In genomic region chr11:34145847-34146381, GRCh38 we compare ENCODE assay signal across 12 cellular contexts. TPM values are rescaled to one million over a fixed set of nuclear protein-coding genes. Genes with fewer than 3 reads are reported as not detected.
DNase-seq lines count a peak whose midpoint lies in the region; ATAC-seq and TF ChIP-seq lines count a peak whose summit lies in the region.
"Had no signal": no experiment of that assay in that cellular context is flagged by ENCODE, and none has a peak within 500 bp of the region (broad histone marks: within the 10 kb centered on the region; RNA-seq: fewer than 3 reads in every experiment).

No MANE protein-coding gene starts in this region.

- peaks cover 0 to 24% (median 5%) of the 10 kb centered on the region in 6 donors for H3K4me1 ChIP-seq in spleen
- H3K4me1 ChIP-seq: neural progenitor cell had no signal

- H3K4me1 Mint-ChIP-seq in activated T-helper 2 cell treated with anti-CD3 and anti-CD28 coated beads, Interferon-gamma antibody, Interleukin-2, Interleukin-4, amounts not matched to agents 10 μg/mL and 5 μg/mL and 100 μg/mL, durations not matched to agents 14 hours and 24 hours and 36 hours (ENCODE audit: low read depth): no peaks in the 10 kb centered on the region
- H3K4me1 Mint-ChIP-seq: WTC11 had no signal

- ATAC-seq in GM18517 (IDR thresholded peaks at IDR 0.05; ENCODE audit: unreplicated experiment) (peak; percentile 52), GM21529 (IDR thresholded peaks at IDR 0.05; ENCODE audit: unreplicated experiment) (peak; percentile 59), HG03442 (IDR thresholded peaks at IDR 0.05; ENCODE audit: unreplicated experiment) (peak; percentile 48)
- ATAC-seq: WTC11 had no signal

- no peak overlapping the region for H3K27ac Mint-ChIP-seq in activated T-helper 2 cell treated with anti-CD3 and anti-CD28 coated beads, Interferon-gamma antibody, Interleukin-2, Interleukin-4, amounts not matched to agents 10 μg/mL and 5 μg/mL and 100 μg/mL, durations not matched to agents 14 hours and 24 hours and 36 hours
- H3K27ac Mint-ChIP-seq: dendritic cell treated with granulocyte-macrophage colony-stimulating factor and Interleukin-4, amounts not matched to agents 40 ng/mL and 50 ng/mL, for 4 days; neural progenitor cell; WTC11 had no signal

- no peak overlapping the region for H3K4me3 ChIP-seq in spleen
- H3K4me3 ChIP-seq: neural progenitor cell had no signal

- no peaks in the 10 kb centered on the region for H3K9me3 ChIP-seq in spleen

- peaks cover 74% of the 10 kb centered on the region for H3K36me3 Mint-ChIP-seq in activated T-helper 2 cell treated with anti-CD3 and anti-CD28 coated beads, Interferon-gamma antibody, Interleukin-2, Interleukin-4, amounts not matched to agents 10 μg/mL and 5 μg/mL and 100 μg/mL, durations not matched to agents 14 hours and 24 hours and 36 hours (ENCODE audit: low read depth)

- WGBS in spleen, 5 donors: 62 to 74% (median 68%) methylated on average over 8 of the region's 8 CpGs

- H3K36me3 ChIP-seq in spleen: peaks cover 5 to 100% (median 89%) of the 10 kb centered on the region in 6 donors
- H3K36me3 ChIP-seq: neural progenitor cell had no signal

- TF ChIP-seq CTCF in spleen (IDR thresholded peaks at IDR 0.05 in 8 of 11, conservative IDR thresholded peaks at IDR 0.05 in 3 of 11): no peak

- no peak for TF ChIP-seq POLR2A in spleen (IDR thresholded peaks at IDR 0.05)

- no peaks in the 10 kb centered on the region for H3K9me3 Mint-ChIP-seq in activated T-helper 2 cell treated with anti-CD3 and anti-CD28 coated beads, Interferon-gamma antibody, Interleukin-2, Interleukin-4, amounts not matched to agents 10 μg/mL and 5 μg/mL and 100 μg/mL, durations not matched to agents 14 hours and 24 hours and 36 hours
- H3K9me3 Mint-ChIP-seq: dendritic cell treated with granulocyte-macrophage colony-stimulating factor and Interleukin-4, amounts not matched to agents 40 ng/mL and 50 ng/mL, for 4 days; neural progenitor cell; WTC11 had no signal

- DNase-seq in spleen (no peak), AML-193 (lab: John Stamatoyannopoulos, UW) (no peak), SKM-1 treated with dmso at 0.1 percent for 144 hours (lab: John Stamatoyannopoulos, UW; ENCODE audit: unreplicated experiment) (no peak)
- no peak for DNase-seq in activated T-helper 2 cell treated with anti-CD3 and anti-CD28 coated beads, Interferon-gamma antibody, Interleukin-2, Interleukin-4, amounts not matched to agents 10 μg/mL and 5 μg/mL and 100 μg/mL, durations not matched to agents 14 hours and 24 hours and 36 hours (ENCODE audit: low spot score)
- DNase-seq: anterior cingulate cortex; NK-92 treated with Interleukin-12 subunit alpha and Interleukin-12 subunit beta, amount 100 ng/mL, for 24 hours had no signal

- intact Hi-C loops in spleen (cut with DNase I; ENCODE audit: low total_unique reads): no loop called here
- intact Hi-C loops in activated T-helper 2 cell treated with anti-CD3 and anti-CD28 coated beads, Interferon-gamma antibody, Interleukin-2, Interleukin-4, amounts not matched to agents 10 μg/mL and 5 μg/mL and 100 μg/mL, durations not matched to agents 14 hours and 24 hours and 36 hours (cut with micrococcal nuclease): no loop called here

- H3K4me3 Mint-ChIP-seq in activated T-helper 2 cell treated with anti-CD3 and anti-CD28 coated beads, Interferon-gamma antibody, Interleukin-2, Interleukin-4, amounts not matched to agents 10 μg/mL and 5 μg/mL and 100 μg/mL, durations not matched to agents 14 hours and 24 hours and 36 hours (ENCODE audit: low read depth): no peak overlapping the region
- H3K4me3 Mint-ChIP-seq: dendritic cell treated with granulocyte-macrophage colony-stimulating factor and Interleukin-4, amounts not matched to agents 40 ng/mL and 50 ng/mL, for 4 days; neural progenitor cell; WTC11 had no signal

- H3K27ac ChIP-seq in spleen: peak overlapping the region in 6 of 8 donors; percentile 9 to 64 (median 40)
- H3K27ac ChIP-seq: neural progenitor cell had no signal

- no peaks in the 10 kb centered on the region for H3K27me3 Mint-ChIP-seq in activated T-helper 2 cell treated with anti-CD3 and anti-CD28 coated beads, Interferon-gamma antibody, Interleukin-2, Interleukin-4, amounts not matched to agents 10 μg/mL and 5 μg/mL and 100 μg/mL, durations not matched to agents 14 hours and 24 hours and 36 hours (ENCODE audit: low read depth)
- H3K27me3 Mint-ChIP-seq: dendritic cell treated with granulocyte-macrophage colony-stimulating factor and Interleukin-4, amounts not matched to agents 40 ng/mL and 50 ng/mL, for 4 days had no signal

- H3K27me3 ChIP-seq in spleen (replicated peaks in 1 of 7): no peaks in the 10 kb centered on the region
- H3K27me3 ChIP-seq: neural progenitor cell had no signal

RNA-seq across cellular contexts. Expression of gene NAT10, which starts 40.5 kb away (rescaled TPM):
- total RNA-seq in spleen: 10 to 100 TPM; 27.6 to 64.5 (median 45.4) TPM
- 10 to 100 TPM; 31.4 to 37.3 (median 37.3) TPM for polyA plus RNA-seq in spleen
- total RNA-seq in activated T-helper 2 cell treated with anti-CD3 and anti-CD28 coated beads, Interferon-gamma antibody, Interleukin-2, Interleukin-4, amounts not matched to agents 10 μg/mL and 5 μg/mL and 100 μg/mL, durations not matched to agents 14 hours and 24 hours and 36 hours: 124 and 125 TPM in 2 replicates
